11 cellular contexts compared by ENCODE assay signal in genomic region chr17:55436224-55437164, GRCh38. TPM values are rescaled to one million over a fixed set of nuclear protein-coding genes. Genes with fewer than 3 reads are reported as not detected.
DNase-seq lines count a peak whose midpoint lies in the region; ATAC-seq and TF ChIP-seq lines count a peak whose summit lies in the region.
"Had no signal": no experiment of that assay in that cellular context is flagged by ENCODE, and none has a peak within 500 bp of the region (broad histone marks: within the 10 kb centered on the region; RNA-seq: fewer than 3 reads in every experiment).

No MANE protein-coding gene starts in this region.

- DNase-seq in MCF 10A (ENCODE audit: unreplicated experiment) (no peak), breast epithelium (ENCODE audit: low spot score in 2 of 2) (no peak), MM.1S (no peak), MV-4-11 (lab: John Stamatoyannopoulos, UW) (no peak)
- DNase-seq in naive thymus-derived CD4-positive, alpha-beta T cell, result no peak
- DNase-seq in stimulated activated CD4-positive, alpha-beta T cell treated with anti-CD3 and anti-CD28 coated beads, Interleukin-4, amount 100 ng/mL, for 24 hours, result no peak
- DNase-seq: activated naive CD8-positive, alpha-beta T cell treated with anti-CD3 and anti-CD28 coated beads, Interleukin-2, amount 10 ng/mL, durations not matched to agents 7 days and 5 days; NCI-H1092 treated with DMSO at 0.1 percent for 48 hours had no signal

- no peaks in the 10 kb centered on the region for H3K9me2 ChIP-seq in MM.1S (replicated peaks; ENCODE audit: insufficient read depth, low read length)

- no peak overlapping the region for H3K4me3 ChIP-seq in breast epithelium
- H3K4me3 ChIP-seq in MM.1S (ENCODE audit: low read length), result peak overlapping the region; percentile 39
- H3K4me3 ChIP-seq in urinary bladder (ENCODE audit: low read depth, low read length), result no peak overlapping the region
- H3K4me3 ChIP-seq in naive thymus-derived CD4-positive, alpha-beta T cell (ENCODE audit: low read length), result no peak overlapping the region

- H3K4me1 ChIP-seq in breast epithelium, result peaks cover 0 to 10% of the 10 kb centered on the region in 2 donors
- peaks cover 19% of the 10 kb centered on the region for H3K4me1 ChIP-seq in MM.1S (ENCODE audit: low read length)
- H3K4me1 ChIP-seq in urinary bladder (ENCODE audit: insufficient read depth), result no peaks in the 10 kb centered on the region
- peaks cover 0 to 3% of the 10 kb centered on the region in 2 donors for H3K4me1 ChIP-seq in naive thymus-derived CD4-positive, alpha-beta T cell (ENCODE audit: control insufficient read depth in 2 of 2, insufficient read depth in 2 of 2, low read length in 2 of 2)

- no peaks in the 10 kb centered on the region for H3K36me3 Mint-ChIP-seq in MCF 10A (ENCODE audit: insufficient read depth, unreplicated experiment)
- no peaks in the 10 kb centered on the region for H3K36me3 Mint-ChIP-seq in naive thymus-derived CD4-positive, alpha-beta T cell
- H3K36me3 Mint-ChIP-seq: activated naive CD8-positive, alpha-beta T cell treated with anti-CD3 and anti-CD28 coated beads, Interleukin-2, amount 10 ng/mL, durations not matched to agents 7 days and 5 days had no signal

- no peaks in the 10 kb centered on the region for H3K27me3 ChIP-seq in breast epithelium
- H3K27me3 ChIP-seq in MM.1S (replicated peaks; ENCODE audit: insufficient read depth, low read length), result no peaks in the 10 kb centered on the region
- no peaks in the 10 kb centered on the region for H3K27me3 ChIP-seq in naive thymus-derived CD4-positive, alpha-beta T cell (ENCODE audit: control insufficient read depth in 2 of 2, insufficient read depth in 2 of 2, low read length in 2 of 2)
- H3K27me3 ChIP-seq: neutrophil had no signal

- peaks cover 38% of the 10 kb centered on the region for H3K4me1 Mint-ChIP-seq in MCF 10A (ENCODE audit: insufficient read depth, unreplicated experiment)
- H3K4me1 Mint-ChIP-seq in naive thymus-derived CD4-positive, alpha-beta T cell, result peaks cover 9 to 34% (median 11%) of the 10 kb centered on the region in 7 donors

- H3K27ac Mint-ChIP-seq in MCF 10A (ENCODE audit: low read depth, unreplicated experiment), result no peak overlapping the region
- H3K27ac Mint-ChIP-seq in naive thymus-derived CD4-positive, alpha-beta T cell, result no peak overlapping the region
- H3K27ac Mint-ChIP-seq: activated naive CD8-positive, alpha-beta T cell treated with anti-CD3 and anti-CD28 coated beads, Interleukin-2, amount 10 ng/mL, durations not matched to agents 7 days and 5 days had no signal

- H3K79me2 ChIP-seq in MM.1S (ENCODE audit: low read length), result no peaks in the 10 kb centered on the region

- H3K4me2 ChIP-seq in MM.1S (ENCODE audit: low read depth, low read length), result peak overlapping the region; percentile 69

- no TSS peak for BruUV-seq in MCF 10A (replicated peaks; lab: Mats Ljungman, UMichigan)

- 95% methylated on average over 4 of the region's 4 CpGs for WGBS in urinary bladder

- intact Hi-C loops in MCF 10A (cut with micrococcal nuclease), result no loop called here
- intact Hi-C loops in breast epithelium (cut with DNase I; ENCODE audit: low total_unique reads), result no loop called here
- intact Hi-C loops in naive thymus-derived CD4-positive, alpha-beta T cell (cut with micrococcal nuclease), result no loop called here

- TF ChIP-seq CTCF in MCF 10A (IDR thresholded peaks at IDR 0.05; ENCODE audit: unreplicated experiment), result no peak
- no peak for TF ChIP-seq CTCF in breast epithelium (IDR thresholded peaks at IDR 0.05)
- no peak for TF ChIP-seq CTCF in MM.1S (IDR thresholded peaks at IDR 0.05; ENCODE audit: low read length)

- peak overlapping the region; percentile 50 for H3K4me3 Mint-ChIP-seq in MCF 10A (ENCODE audit: unreplicated experiment)
- H3K4me3 Mint-ChIP-seq in naive thymus-derived CD4-positive, alpha-beta T cell, result no peak overlapping the region
- H3K4me3 Mint-ChIP-seq: activated naive CD8-positive, alpha-beta T cell treated with anti-CD3 and anti-CD28 coated beads, Interleukin-2, amount 10 ng/mL, durations not matched to agents 7 days and 5 days had no signal

- H3K9ac ChIP-seq in MM.1S (ENCODE audit: low read length), result no peak overlapping the region

- H2AFZ ChIP-seq in MM.1S (ENCODE audit: low read length), result 0 out of 2 replicates have a peak overlapping the region, but pooled peaks have one; percentile 40

- H3K27ac ChIP-seq in breast epithelium (no peak overlapping the region), MM.1S (ENCODE audit: low read length) (peak overlapping the region; percentile 26; the same call in 1 of the 2 replicates), urinary bladder (ENCODE audit: low read depth) (peak overlapping the region; percentile 2)
- H3K27ac ChIP-seq in naive thymus-derived CD4-positive, alpha-beta T cell (ENCODE audit: low read depth, low read length), result no peak overlapping the region
- H3K27ac ChIP-seq: neutrophil had no signal

- no peaks in the 10 kb centered on the region for H3K9me3 Mint-ChIP-seq in MCF 10A (ENCODE audit: unreplicated experiment)
- peaks cover 0 to 5% (median 0%) of the 10 kb centered on the region in 11 donors for H3K9me3 Mint-ChIP-seq in naive thymus-derived CD4-positive, alpha-beta T cell
- H3K9me3 Mint-ChIP-seq: activated naive CD8-positive, alpha-beta T cell treated with anti-CD3 and anti-CD28 coated beads, Interleukin-2, amount 10 ng/mL, durations not matched to agents 7 days and 5 days had no signal

- no peaks in the 10 kb centered on the region for H3K9me3 ChIP-seq in breast epithelium
- no peaks in the 10 kb centered on the region for H3K9me3 ChIP-seq in MM.1S (replicated peaks; ENCODE audit: insufficient read depth, low read length)
- no peaks in the 10 kb centered on the region for H3K9me3 ChIP-seq in naive thymus-derived CD4-positive, alpha-beta T cell (ENCODE audit: control insufficient read depth in 2 of 3, low read length in 3 of 3)
- H3K9me3 ChIP-seq: neutrophil had no signal

- TF ChIP-seq POLR2A in breast epithelium (IDR thresholded peaks at IDR 0.05), result no peak

- no peaks in the 10 kb centered on the region for H3K27me3 Mint-ChIP-seq in MCF 10A (ENCODE audit: insufficient read depth, unreplicated experiment)
- peaks cover 8 to 12% (median 11%) of the 10 kb centered on the region in 5 donors for H3K27me3 Mint-ChIP-seq in naive thymus-derived CD4-positive, alpha-beta T cell

- H3K36me3 ChIP-seq in breast epithelium (no peaks in the 10 kb centered on the region), MM.1S (replicated peaks; ENCODE audit: insufficient read depth, low read length) (no peaks in the 10 kb centered on the region), urinary bladder (ENCODE audit: insufficient read depth) (no peaks in the 10 kb centered on the region)
- H3K36me3 ChIP-seq in naive thymus-derived CD4-positive, alpha-beta T cell (ENCODE audit: control insufficient read depth in 2 of 3, insufficient read depth in 3 of 3, low read length in 3 of 3), result no peaks in the 10 kb centered on the region
- H3K36me3 ChIP-seq: neutrophil had no signal

- peak; percentile 25 for ATAC-seq in HG02678 (IDR thresholded peaks at IDR 0.05; ENCODE audit: unreplicated experiment)
- ATAC-seq in naive thymus-derived CD4-positive, alpha-beta T cell, result no peak

- no peaks in the 10 kb centered on the region for H4K20me1 ChIP-seq in MM.1S (ENCODE audit: insufficient read depth, low read length)

- CTCF ChIA-PET in MCF 10A (lab: Yijun Ruan, JAX), result interaction anchor here (1.5 to 2.0 kb wide), 2 partner anchors 19 to 78 kb away, joined by 4 to 8 read pairs; no protein-coding TSS in a partner anchor
- CTCF ChIA-PET in naive thymus-derived CD4-positive, alpha-beta T cell (lab: Charles Lee), result no interaction called here

- H3F3A ChIP-seq in MM.1S (ENCODE audit: insufficient read depth, low read length), result peaks cover 9% of the 10 kb centered on the region

- POLR2A ChIA-PET in MCF 10A (lab: Yijun Ruan, JAX), result interaction anchor here (1.3 kb wide), 1 partner anchor 15 kb away, joined by 4 read pairs; the partner anchor contains the start of gene MMD
- POLR2A ChIA-PET in naive thymus-derived CD4-positive, alpha-beta T cell (lab: Charles Lee), result no interaction called here

RNA-seq across cellular contexts. Expression of gene MMD, which starts 14.9 kb away (rescaled TPM):
- total RNA-seq in MCF 10A (2022) (4.5 and 5.9 TPM in 2 replicates), breast epithelium (100 to 1,000 TPM in 1 of 3 donors, 10 to 100 TPM in 2; 28.0 to 140 (median 34.1) TPM), urinary bladder (18.7 TPM)
- polyA plus RNA-seq in urinary bladder, result 25.9 TPM
- 10 to 100 TPM in 3 of 5 experiments, 1 to 10 TPM in 2; 6.6 to 35.3 (median 11.2) TPM for total RNA-seq in naive thymus-derived CD4-positive, alpha-beta T cell
- 10 to 100 TPM in 1 of 2 donors, 1 to 10 TPM in 1; 5.2 to 16.1 TPM for polyA plus RNA-seq in naive thymus-derived CD4-positive, alpha-beta T cell

Comparison
In these comparisons a context has a peak if more than half of its experiments do, and no peak if none do; other contexts are left out.
1. H3K27ac ChIP-seq: peak in MM.1S (single experiment) and urinary bladder (single experiment); none in breast epithelium (0 of 2) and naive thymus-derived CD4-positive, alpha-beta T cell (single experiment).